In the genomic region with DNA sequence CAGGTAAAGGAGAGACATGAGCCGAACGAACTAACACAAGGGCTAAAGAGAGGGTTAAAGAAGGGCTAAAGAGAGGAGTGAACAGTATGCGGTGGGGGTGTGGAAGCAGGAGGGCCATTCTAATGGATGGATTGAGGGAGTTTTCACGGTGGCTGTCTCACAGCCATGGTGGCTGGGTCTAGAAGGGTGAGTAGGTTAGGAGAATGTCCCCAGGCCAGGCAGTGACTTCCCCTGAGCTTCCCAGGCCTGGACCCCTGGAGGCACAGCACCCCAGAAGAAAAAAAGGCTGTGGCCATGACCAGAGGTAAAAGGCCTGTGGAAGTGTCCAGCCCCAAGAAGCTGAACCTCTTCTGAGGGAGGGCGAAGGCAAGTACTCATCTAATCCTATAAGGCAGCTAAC, we compare ENCODE assay signal across 22 cellular contexts. TPM values are rescaled to one million over a fixed set of nuclear protein-coding genes. Genes with fewer than 3 reads are reported as not detected.
DNase-seq lines count a peak whose midpoint lies in the region; ATAC-seq and TF ChIP-seq lines count a peak whose summit lies in the region.
"Had no signal": no experiment of that assay in that cellular context is flagged by ENCODE, and none has a peak within 500 bp of the region (broad histone marks: within the 10 kb centered on the region; RNA-seq: fewer than 3 reads in every experiment).

No MANE protein-coding gene starts in this region.

- no peak overlapping the region for H3K27ac Mint-ChIP-seq in activated CD4-positive, alpha-beta memory T cell treated with anti-CD3 and anti-CD28 coated beads for 36 hours
- H3K27ac Mint-ChIP-seq in activated CD4-positive, alpha-beta memory T cell treated with anti-CD3 and anti-CD28 coated beads, Interleukin-2, amount 10 ng/mL, durations not matched to agents 7 days and 5 days = no peak overlapping the region
- H3K27ac Mint-ChIP-seq in neural crest cell (ENCODE audit: unreplicated experiment) = no peak overlapping the region
- H3K27ac Mint-ChIP-seq: CD4-positive, alpha-beta T cell had no signal

- H3K36me3 Mint-ChIP-seq in activated CD4-positive, alpha-beta memory T cell treated with anti-CD3 and anti-CD28 coated beads for 36 hours = peaks cover 5% of the 10 kb centered on the region
- peaks cover 19% of the 10 kb centered on the region for H3K36me3 Mint-ChIP-seq in activated CD4-positive, alpha-beta memory T cell treated with anti-CD3 and anti-CD28 coated beads, Interleukin-2, amount 10 ng/mL, durations not matched to agents 7 days and 5 days (ENCODE audit: low read depth)
- peaks cover 9% of the 10 kb centered on the region for H3K36me3 Mint-ChIP-seq in neural crest cell (ENCODE audit: low read depth)

- peaks cover 4 to 63% (median 40%) of the 10 kb centered on the region in 9 donors for H3K4me1 ChIP-seq in heart right ventricle
- H3K4me1 ChIP-seq in thoracic aorta (ENCODE audit: control insufficient read depth in 1 of 2, low read depth in 2 of 2) = peaks cover 32 to 85% of the 10 kb centered on the region in 2 donors

- no peaks in the 10 kb centered on the region for H3K9me3 Mint-ChIP-seq in activated CD4-positive, alpha-beta memory T cell treated with anti-CD3 and anti-CD28 coated beads for 36 hours
- no peaks in the 10 kb centered on the region for H3K9me3 Mint-ChIP-seq in activated CD4-positive, alpha-beta memory T cell treated with anti-CD3 and anti-CD28 coated beads, Interleukin-2, amount 10 ng/mL, durations not matched to agents 7 days and 5 days
- H3K9me3 Mint-ChIP-seq in neural crest cell = no peaks in the 10 kb centered on the region
- H3K9me3 Mint-ChIP-seq: CD4-positive, alpha-beta T cell had no signal

- H3K36me3 ChIP-seq in heart right ventricle (peaks cover 0 to 32% (median 8%) of the 10 kb centered on the region in 9 donors), thoracic aorta (no peaks in the 10 kb centered on the region)

- H3K4me3 Mint-ChIP-seq in activated CD4-positive, alpha-beta memory T cell treated with anti-CD3 and anti-CD28 coated beads for 36 hours = no peak overlapping the region
- no peak overlapping the region for H3K4me3 Mint-ChIP-seq in activated CD4-positive, alpha-beta memory T cell treated with anti-CD3 and anti-CD28 coated beads, Interleukin-2, amount 10 ng/mL, durations not matched to agents 7 days and 5 days
- H3K4me3 Mint-ChIP-seq in neural crest cell = peak overlapping the region; percentile 44
- H3K4me3 Mint-ChIP-seq: CD4-positive, alpha-beta T cell had no signal

- H3K9me3 ChIP-seq in heart right ventricle (no peaks in the 10 kb centered on the region), thoracic aorta (no peaks in the 10 kb centered on the region)
- H3K9me3 ChIP-seq: A549, HAP-1 had no signal

- intact Hi-C loops in activated CD4-positive, alpha-beta memory T cell treated with anti-CD3 and anti-CD28 coated beads for 36 hours (cut with micrococcal nuclease) = no loop called here
- intact Hi-C loops in cardiac septum (cut with DNase I) = no loop called here
- intact Hi-C loops in heart right ventricle (cut with DNase I) = loop anchor here in 1 of 10 donors (5.0 kb wide), 1 partner anchor 40 kb away; no protein-coding TSS in a partner anchor

- DNase-seq in activated CD4-positive, alpha-beta memory T cell treated with anti-CD3 and anti-CD28 coated beads for 36 hours = peak; percentile 0
- DNase-seq in activated CD4-positive, alpha-beta memory T cell treated with anti-CD3 and anti-CD28 coated beads, Interleukin-2, amount 10 ng/mL, durations not matched to agents 7 days and 5 days = no peak
- DNase-seq in cardiac septum (ENCODE audit: low spot score) (peak; percentile 29), heart right ventricle (no peak), neural crest cell (ENCODE audit: low read depth, low spot score) (no peak), thoracic aorta (ENCODE audit: low spot score) (no peak), HCEC 1CT (no peak)
- DNase-seq: AML-193; CD4-positive, alpha-beta T cell; DMS153; DMS79; GDM1; GM23248; IMR-90 had no signal

- H3K4me3 ChIP-seq in heart right ventricle (no peak overlapping the region), thoracic aorta (no peak overlapping the region)
- H3K4me3 ChIP-seq: A549, GM23248, HAP-1 had no signal

- ATAC-seq in heart right ventricle = no peak
- no peak for ATAC-seq in thoracic aorta (ENCODE audit: insufficient number of reproducible peaks, low FRiP score, low read depth)
- ATAC-seq in HG02840 (IDR thresholded peaks at IDR 0.05; ENCODE audit: low FRiP score, unreplicated experiment) = no peak
- ATAC-seq: A549 had no signal

- CTCF ChIA-PET in activated CD4-positive, alpha-beta memory T cell treated with anti-CD3 and anti-CD28 coated beads for 36 hours (lab: Charles Lee) = interaction anchor here (1.5 to 2.0 kb wide), 3 partner anchors 9 to 155 kb away, joined by 4 to 6 read pairs (median 6); no protein-coding TSS in a partner anchor
- CTCF ChIA-PET in activated CD4-positive, alpha-beta memory T cell treated with anti-CD3 and anti-CD28 coated beads, Interleukin-2, amount 10 ng/mL, durations not matched to agents 7 days and 5 days (lab: Charles Lee) = interaction anchor here (0.6 to 2.0 kb wide), 3 partner anchors 9 to 447 kb away, joined by 3 to 6 read pairs (median 3); no protein-coding TSS in a partner anchor

- peaks cover 24% of the 10 kb centered on the region for H3K27me3 Mint-ChIP-seq in activated CD4-positive, alpha-beta memory T cell treated with anti-CD3 and anti-CD28 coated beads for 36 hours
- H3K27me3 Mint-ChIP-seq in activated CD4-positive, alpha-beta memory T cell treated with anti-CD3 and anti-CD28 coated beads, Interleukin-2, amount 10 ng/mL, durations not matched to agents 7 days and 5 days = peaks cover 28% of the 10 kb centered on the region
- H3K27me3 Mint-ChIP-seq in neural crest cell (ENCODE audit: low read depth) = peaks cover 25% of the 10 kb centered on the region

- TF ChIP-seq CTCF in heart right ventricle (IDR thresholded peaks at IDR 0.05) (no peak), neural crest cell (conservative IDR thresholded peaks at IDR 0.05) (no peak), thoracic aorta (IDR thresholded peaks at IDR 0.05) (no peak)

- H3K27me3 ChIP-seq in heart right ventricle = peaks cover 0 to 24% (median 0%) of the 10 kb centered on the region in 7 donors
- H3K27me3 ChIP-seq in thoracic aorta (replicated peaks; ENCODE audit: insufficient read depth) = no peaks in the 10 kb centered on the region

- peaks cover 9% of the 10 kb centered on the region for H3K4me1 Mint-ChIP-seq in activated CD4-positive, alpha-beta memory T cell treated with anti-CD3 and anti-CD28 coated beads for 36 hours (ENCODE audit: low read depth)
- H3K4me1 Mint-ChIP-seq in activated CD4-positive, alpha-beta memory T cell treated with anti-CD3 and anti-CD28 coated beads, Interleukin-2, amount 10 ng/mL, durations not matched to agents 7 days and 5 days = peaks cover 12% of the 10 kb centered on the region
- H3K4me1 Mint-ChIP-seq in neural crest cell = peaks cover 22% of the 10 kb centered on the region

- POLR2A ChIA-PET in activated CD4-positive, alpha-beta memory T cell treated with anti-CD3 and anti-CD28 coated beads for 36 hours (lab: Charles Lee) = no interaction called here
- POLR2A ChIA-PET in activated CD4-positive, alpha-beta memory T cell treated with anti-CD3 and anti-CD28 coated beads, Interleukin-2, amount 10 ng/mL, durations not matched to agents 7 days and 5 days (lab: Charles Lee) = interaction anchor here (0.6 kb wide), 1 partner anchor 27 kb away, joined by 3 read pairs; no protein-coding TSS in a partner anchor

- H3K27ac ChIP-seq in heart right ventricle (no peak overlapping the region), thoracic aorta (peak overlapping the region; percentile 59 to 72)
- H3K27ac ChIP-seq: 22Rv1, A549, C4-2B, GM23248 had no signal

- WGBS in heart right ventricle, 2 donors = 91 to 92% methylated on average over 5 of the region's 5 CpGs

RNA-seq across cellular contexts. Expression of a gene that starts 3.6 kb away (rescaled TPM):
- total RNA-seq in activated CD4-positive, alpha-beta memory T cell treated with anti-CD3 and anti-CD28 coated beads for 36 hours = not detected
- not detected for total RNA-seq in activated CD4-positive, alpha-beta memory T cell treated with anti-CD3 and anti-CD28 coated beads, Interleukin-2, amount 10 ng/mL, durations not matched to agents 7 days and 5 days
- total RNA-seq in cardiac septum = 18.7 TPM
- 100 to 1,000 TPM in 2 of 10 donors, 10 to 100 TPM in 8; 44.7 to 130 (median 73.5) TPM for total RNA-seq in heart right ventricle
- 10 to 100 TPM; 12.4 to 75.1 TPM for polyA plus RNA-seq in heart right ventricle
- 26.8 and 28.7 TPM in 2 replicates for total RNA-seq in neural crest cell
- total RNA-seq in thoracic aorta = 10 to 100 TPM in 1 of 2 donors, 1 to 10 TPM in 1; 6.2 to 18.8 TPM
- total RNA-seq: CD4-positive, alpha-beta T cell; GM23248 had no signal

RNA-seq across cellular contexts. Expression of a gene that starts 19.1 kb away (rescaled TPM):
- under 1 TPM in 1 of 2 experiments, not detected in 1; 0.29 TPM for total RNA-seq in activated CD4-positive, alpha-beta memory T cell treated with anti-CD3 and anti-CD28 coated beads for 36 hours
- under 1 TPM; 0.38 to 0.60 TPM for total RNA-seq in activated CD4-positive, alpha-beta memory T cell treated with anti-CD3 and anti-CD28 coated beads, Interleukin-2, amount 10 ng/mL, durations not matched to agents 7 days and 5 days
- total RNA-seq in cardiac septum = not detected
- not detected for total RNA-seq in heart right ventricle
- polyA plus RNA-seq in heart right ventricle = not detected
- total RNA-seq in neural crest cell = 0.86 and 1.2 TPM in 2 replicates
- not detected for total RNA-seq in thoracic aorta
- total RNA-seq: CD4-positive, alpha-beta T cell; Daoy; GM23248; H4; IMR-90 had no signal
- polyA plus RNA-seq: BJ, GM23248 had no signal

RNA-seq across cellular contexts. Expression of a gene that starts 34.0 kb away (rescaled TPM):
- 1 to 10 TPM; 3.6 to 4.0 TPM for total RNA-seq in activated CD4-positive, alpha-beta memory T cell treated with anti-CD3 and anti-CD28 coated beads for 36 hours
- not detected for total RNA-seq in activated CD4-positive, alpha-beta memory T cell treated with anti-CD3 and anti-CD28 coated beads, Interleukin-2, amount 10 ng/mL, durations not matched to agents 7 days and 5 days
- total RNA-seq in cardiac septum = 17.0 TPM
- 10 to 100 TPM in 7 of 10 donors, 1 to 10 TPM in 3; 4.5 to 22.5 (median 10.8) TPM for total RNA-seq in heart right ventricle
- 10 to 100 TPM in 1 of 2 donors, 1 to 10 TPM in 1; 8.4 to 18.2 TPM for polyA plus RNA-seq in heart right ventricle
- 2.7 and 2.8 TPM in 2 replicates for total RNA-seq in neural crest cell
- total RNA-seq in thoracic aorta = 10 to 100 TPM; 28.1 to 56.6 TPM
- total RNA-seq: CD4-positive, alpha-beta T cell had no signal

RNA-seq across cellular contexts. Expression of a gene that starts 49.7 kb away (rescaled TPM):
- total RNA-seq in activated CD4-positive, alpha-beta memory T cell treated with anti-CD3 and anti-CD28 coated beads for 36 hours = 10 to 100 TPM; 30.4 to 32.7 TPM
- total RNA-seq in activated CD4-positive, alpha-beta memory T cell treated with anti-CD3 and anti-CD28 coated beads, Interleukin-2, amount 10 ng/mL, durations not matched to agents 7 days and 5 days = 10 to 100 TPM; 78.4 to 84.0 TPM
- 12.5 TPM for total RNA-seq in cardiac septum
- total RNA-seq in heart right ventricle = 10 to 100 TPM in 8 of 10 donors, 1 to 10 TPM in 2; 9.2 to 18.0 (median 11.5) TPM
- polyA plus RNA-seq in heart right ventricle = 10 to 100 TPM in 1 of 2 donors, 1 to 10 TPM in 1; 3.7 to 19.2 TPM
- 55.0 and 55.7 TPM in 2 replicates for total RNA-seq in neural crest cell
- 10 to 100 TPM; 44.3 to 46.1 TPM for total RNA-seq in thoracic aorta

RNA-seq across cellular contexts. Expression of a gene that starts 50.0 kb away (rescaled TPM):
- 100 to 1,000 TPM; 208 to 213 TPM for total RNA-seq in activated CD4-positive, alpha-beta memory T cell treated with anti-CD3 and anti-CD28 coated beads for 36 hours
- total RNA-seq in activated CD4-positive, alpha-beta memory T cell treated with anti-CD3 and anti-CD28 coated beads, Interleukin-2, amount 10 ng/mL, durations not matched to agents 7 days and 5 days = 100 to 1,000 TPM; 204 to 214 TPM
- total RNA-seq in cardiac septum = 27.8 TPM
- total RNA-seq in heart right ventricle = 10 to 100 TPM; 26.2 to 48.5 (median 31.0) TPM
- 10 to 100 TPM; 20.5 to 48.5 TPM for polyA plus RNA-seq in heart right ventricle
- 140 and 145 TPM in 2 replicates for total RNA-seq in neural crest cell
- total RNA-seq in thoracic aorta = 10 to 100 TPM; 62.5 to 74.9 TPM

Comparison
In these comparisons a context has a peak if more than half of its experiments do, and no peak if none do; other contexts are left out.
1. DNase-seq: peak in activated CD4-positive, alpha-beta memory T cell treated with anti-CD3 and anti-CD28 coated beads for 36 hours (single experiment) and cardiac septum (single experiment); none in activated CD4-positive, alpha-beta memory T cell treated with anti-CD3 and anti-CD28 coated beads, Interleukin-2, amount 10 ng/mL, durations not matched to agents 7 days and 5 days (single experiment), heart right ventricle (0 of 2), neural crest cell (single experiment), thoracic aorta (single experiment) and HCEC 1CT (single experiment).
2. H3K27ac ChIP-seq: peak in thoracic aorta (2 of 2); none in heart right ventricle (0 of 10).
3. RNA of a gene that starts 3.6 kb away (total RNA-seq): 44.7 to 130 TPM in heart right ventricle, 26.8 to 28.7 TPM in neural crest cell, 6.2 to 18.8 TPM in thoracic aorta and 18.7 TPM in cardiac septum (single experiment); not detected in activated CD4-positive, alpha-beta memory T cell treated with anti-CD3 and anti-CD28 coated beads for 36 hours and not detected in activated CD4-positive, alpha-beta memory T cell treated with anti-CD3 and anti-CD28 coated beads, Interleukin-2, amount 10 ng/mL, durations not matched to agents 7 days and 5 days; every median in the first group is over 4 times any median in the second.